ENCODE assay signal across 11 cellular contexts in genomic region chr1:200336901-200337391, GRCh38.
DNase-seq lines count a peak whose midpoint lies in the region; ATAC-seq and TF ChIP-seq lines count a peak whose summit lies in the region.
"Had no signal": no experiment of that assay in that cellular context is flagged by ENCODE, and none has a peak within 500 bp of the region (broad histone marks: within the 10 kb centered on the region; RNA-seq: fewer than 3 reads in every experiment).

No MANE protein-coding gene starts in this region.

- intact Hi-C loops in esophagus squamous epithelium (cut with DNase I) = no loop called here
- intact Hi-C loops in upper lobe of right lung (cut with DNase I) = no loop called here

- no peak for ATAC-seq in upper lobe of right lung

- H3K4me3 ChIP-seq in SJSA1 (no peak overlapping the region), esophagus squamous epithelium (no peak overlapping the region), BE2C (ENCODE audit: low read depth, low read length) (no peak overlapping the region), upper lobe of right lung (no peak overlapping the region)
- H3K4me3 ChIP-seq: adrenal gland had no signal

- H3K4me3 Mint-ChIP-seq in progenitor cell of endocrine pancreas (ENCODE audit: low read depth) = no peak overlapping the region

- H3K36me3 ChIP-seq in SJSA1 = no peaks in the 10 kb centered on the region
- H3K36me3 ChIP-seq in esophagus squamous epithelium = no peaks in the 10 kb centered on the region
- H3K36me3 ChIP-seq in BE2C = no peaks in the 10 kb centered on the region
- no peaks in the 10 kb centered on the region for H3K36me3 ChIP-seq in upper lobe of right lung
- H3K36me3 ChIP-seq: adrenal gland had no signal

- H3K4me1 ChIP-seq in SJSA1 (replicated peaks) = peaks cover 22% of the 10 kb centered on the region
- no peaks in the 10 kb centered on the region for H3K4me1 ChIP-seq in esophagus squamous epithelium
- no peaks in the 10 kb centered on the region for H3K4me1 ChIP-seq in BE2C
- no peaks in the 10 kb centered on the region for H3K4me1 ChIP-seq in upper lobe of right lung
- H3K4me1 ChIP-seq: adrenal gland had no signal

- DNase-seq in EL = peak; percentile 31
- DNase-seq in SJSA1 (ENCODE audit: low read depth in 1 of 2, low spot score in 2 of 2) = no peak
- DNase-seq in epithelial cell of prostate (ENCODE audit: low read depth, low spot score) = no peak
- no peak for DNase-seq in progenitor cell of endocrine pancreas (ENCODE audit: low spot score, unreplicated experiment)
- no peak for DNase-seq in esophagus squamous epithelium (lab: John Stamatoyannopoulos, UW)
- no peak for DNase-seq in NCI-H2029 treated with DMSO at 0.1 percent for 48 hours (lab: John Stamatoyannopoulos, UW)
- no peak for DNase-seq in BE2C
- no peak for DNase-seq in upper lobe of right lung
- DNase-seq: adrenal gland, NCI-H1417 treated with DMSO at 0.1 percent for 48 hours, SIG-M5 had no signal

- H3K4me1 Mint-ChIP-seq in progenitor cell of endocrine pancreas (ENCODE audit: low read depth) = peaks cover 20% of the 10 kb centered on the region

- H3K27me3 ChIP-seq in SJSA1 (replicated peaks) (no peaks in the 10 kb centered on the region), esophagus squamous epithelium (no peaks in the 10 kb centered on the region), BE2C (no peaks in the 10 kb centered on the region), upper lobe of right lung (no peaks in the 10 kb centered on the region)
- H3K27me3 ChIP-seq: adrenal gland had no signal

- WGBS in esophagus squamous epithelium, 2 donors = 36 to 45% methylated on average over 4 of the region's 4 CpGs

- H3K9me3 ChIP-seq in SJSA1 (replicated peaks) = no peaks in the 10 kb centered on the region
- no peaks in the 10 kb centered on the region for H3K9me3 ChIP-seq in esophagus squamous epithelium
- no peaks in the 10 kb centered on the region; the same call in 1 of the 2 replicates for H3K9me3 ChIP-seq in BE2C
- H3K9me3 ChIP-seq in upper lobe of right lung = no peaks in the 10 kb centered on the region
- H3K9me3 ChIP-seq: adrenal gland had no signal

- no peaks in the 10 kb centered on the region for H3K27me3 Mint-ChIP-seq in progenitor cell of endocrine pancreas

- H3K27ac ChIP-seq in SJSA1 = peak overlapping the region; percentile 80
- H3K27ac ChIP-seq in epithelial cell of prostate = peak overlapping the region; percentile 19
- no peak overlapping the region for H3K27ac ChIP-seq in esophagus squamous epithelium
- no peak overlapping the region for H3K27ac ChIP-seq in upper lobe of right lung
- H3K27ac ChIP-seq: adrenal gland had no signal

- TF ChIP-seq CTCF in progenitor cell of endocrine pancreas (IDR thresholded peaks at IDR 0.05; ENCODE audit: unreplicated experiment) = no peak
- no peak for TF ChIP-seq CTCF in esophagus squamous epithelium (IDR thresholded peaks at IDR 0.05)
- TF ChIP-seq CTCF in BE2C (IDR thresholded peaks at IDR 0.05; ENCODE audit: low read depth, low read length) = no peak
- TF ChIP-seq CTCF in upper lobe of right lung (IDR thresholded peaks at IDR 0.05) = no peak

- H3K9me3 Mint-ChIP-seq in progenitor cell of endocrine pancreas (ENCODE audit: low read depth) = no peaks in the 10 kb centered on the region

- no peaks in the 10 kb centered on the region for H3K36me3 Mint-ChIP-seq in progenitor cell of endocrine pancreas (ENCODE audit: insufficient read depth)

- TF ChIP-seq POLR2A in esophagus squamous epithelium (IDR thresholded peaks at IDR 0.05) = no peak

- peak overlapping the region; percentile 81 for H3K27ac Mint-ChIP-seq in progenitor cell of endocrine pancreas

Comparison
In these comparisons a context has a peak if more than half of its experiments do, and no peak if none do; other contexts are left out.
1. H3K27ac ChIP-seq: peak in SJSA1 (single experiment) and epithelial cell of prostate (single experiment); none in esophagus squamous epithelium (0 of 4) and upper lobe of right lung (single experiment).